9 cellular contexts compared by ENCODE assay signal in the genomic region with DNA sequence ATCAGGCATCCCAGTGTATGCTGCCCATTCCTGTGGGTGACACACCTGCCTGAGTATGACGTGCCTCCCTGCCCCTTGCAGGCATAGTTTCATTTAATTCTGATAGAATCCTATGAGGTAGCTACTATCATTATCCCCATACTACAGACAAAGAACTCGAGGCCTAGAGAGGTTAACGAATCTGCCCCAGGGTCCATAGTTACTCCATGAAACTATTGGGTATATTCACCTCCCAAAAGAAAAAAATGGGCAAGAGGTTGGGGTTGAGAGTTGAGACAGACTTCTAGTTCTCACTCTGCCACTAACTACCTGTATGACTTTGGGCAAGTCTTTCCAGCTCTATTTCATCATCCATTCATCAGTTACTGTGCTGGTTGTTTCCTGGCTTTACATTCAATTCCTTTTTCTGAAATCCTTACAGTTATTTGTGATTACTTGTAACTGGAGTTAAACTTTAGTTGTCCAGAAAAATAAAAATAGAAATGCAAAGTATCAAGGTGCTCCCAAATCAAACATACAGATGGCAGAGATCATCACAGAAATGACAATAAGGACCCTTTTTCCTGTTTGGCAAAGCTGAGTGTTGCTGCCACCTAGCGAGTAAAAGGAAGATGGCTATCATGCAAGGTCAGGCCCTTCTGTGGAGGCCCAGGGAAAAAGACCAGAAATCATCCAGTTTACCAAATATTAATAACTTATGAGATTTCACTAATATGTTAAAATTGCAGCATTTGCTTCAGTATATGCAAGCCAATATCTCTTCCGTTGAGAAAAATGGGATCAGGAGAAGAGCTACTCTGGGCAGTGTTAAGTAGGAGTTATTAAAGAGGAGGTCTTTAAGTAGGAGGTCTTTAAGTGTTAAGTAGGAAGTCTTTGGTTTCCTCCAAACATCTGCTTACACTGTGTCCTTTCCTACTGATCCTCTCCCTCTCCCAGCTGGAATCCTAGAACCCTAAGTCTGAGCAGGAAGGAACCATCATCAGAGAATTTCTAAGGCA. TPM values are rescaled to one million over a fixed set of nuclear protein-coding genes. Genes with fewer than 3 reads are reported as not detected.
A peak's percentile ranks its signal among the peaks of the same experiment; 100 is the strongest.
DNase-seq lines count a peak whose midpoint lies in the region; ATAC-seq, FAIRE-seq and TF ChIP-seq lines count a peak whose summit lies in the region.
"Had no signal": no experiment of that assay in that cellular context is flagged by ENCODE, and none has a peak within 500 bp of the region (broad histone marks: within the 10 kb centered on the region; RNA-seq: fewer than 3 reads in every experiment).

No MANE protein-coding gene starts in this region.

- H4K20me1 ChIP-seq in H9 (ENCODE audit: control insufficient read depth, insufficient read depth, insufficient read length) (no peaks in the 10 kb centered on the region), neural cell (ENCODE audit: insufficient read depth) (no peaks in the 10 kb centered on the region)

- peaks cover 0 to 4% (median 2%) of the 10 kb centered on the region in 3 experiments; a peak in 1 of 7 replicates for H3K36me3 Mint-ChIP-seq in H9 (ENCODE audit: insufficient read depth in 1 of 3, low read depth in 3 of 3)

- no peak overlapping the region for H3K4me2 ChIP-seq in H9 (ENCODE audit: insufficient read depth, insufficient read length, low read length)
- no peak overlapping the region for H3K4me2 ChIP-seq in neural cell (ENCODE audit: low read length)

- no peaks in the 10 kb centered on the region for H3K79me1 ChIP-seq in H9 (ENCODE audit: insufficient read depth, low read depth, low read length, poor library complexity, severe bottlenecking)

- no peak overlapping the region for H4K5ac ChIP-seq in H9 (ENCODE audit: insufficient read length, low read depth, low read length)

- no peak overlapping the region for H2AK5ac ChIP-seq in H9 (ENCODE audit: insufficient read length, low read length)

- no peaks in the 10 kb centered on the region for H3F3A ChIP-seq in neural cell (ENCODE audit: insufficient read depth, low read length, poor library complexity, severe bottlenecking)

- no peak overlapping the region for H4K8ac ChIP-seq in H9 (replicated peaks; ENCODE audit: insufficient read length, low read depth, low read length)

- H2BK20ac ChIP-seq in H9 (ENCODE audit: low read depth, low read length, poor library complexity, severe bottlenecking), result no peak overlapping the region

- TF ChIP-seq RAD21 in neural cell (conservative IDR thresholded peaks at IDR 0.05), result peak; percentile 82

- no peak overlapping the region for H2BK120ac ChIP-seq in H9 (ENCODE audit: low read depth, low read length, poor library complexity, severe bottlenecking)

- peak; percentile 62 for TF ChIP-seq CTCF in GM12864 (IDR thresholded peaks at IDR 0.05; ENCODE audit: low read depth, low read length, missing control alignments)
- peak; percentile 73 for TF ChIP-seq CTCF in H9 (conservative IDR thresholded peaks at IDR 0.05)
- peak; percentile 77 for TF ChIP-seq CTCF in neural cell (IDR thresholded peaks at IDR 0.05; ENCODE audit: poor library complexity, severe bottlenecking)

- no peak overlapping the region for H2BK12ac ChIP-seq in H9 (ENCODE audit: insufficient read length, low read depth, low read length)

- no peaks in the 10 kb centered on the region for H3K23me2 ChIP-seq in H9 (ENCODE audit: insufficient read length, low read depth, low read length, poor library complexity, severe bottlenecking)

- H3K27ac Mint-ChIP-seq in H9, result no peak overlapping the region; a peak in 1 of 7 replicates

- no peak overlapping the region for H3T11ph ChIP-seq in H9 (ENCODE audit: low read length)

- no peaks in the 10 kb centered on the region for H3K27me3 ChIP-seq in H9 (ENCODE audit: insufficient read depth, low read length)
- no peaks in the 10 kb centered on the region for H3K27me3 ChIP-seq in neural cell (ENCODE audit: insufficient read depth, low read depth, low read length)

- H3K4me3 ChIP-seq in GM12864 (ENCODE audit: low read depth, low read length) (no peak overlapping the region), neural cell (ENCODE audit: low read length) (no peak overlapping the region)

- intact Hi-C loops in posterior vena cava (cut with DNase I), result no loop called here

- peaks cover 8% of the 10 kb centered on the region for H3K9me3 ChIP-seq in H9 (ENCODE audit: control insufficient read depth, low read depth, low read length)
- no peaks in the 10 kb centered on the region for H3K9me3 ChIP-seq in neural cell (ENCODE audit: low read length)

- H2BK15ac ChIP-seq in H9 (ENCODE audit: low read depth, low read length), result no peak overlapping the region

- no peak overlapping the region for H3K14ac ChIP-seq in H9 (ENCODE audit: insufficient read depth, low read length)

- no peaks in the 10 kb centered on the region for H3K4me1 Mint-ChIP-seq in H9

- peaks cover 15% of the 10 kb centered on the region for H3K27me3 Mint-ChIP-seq in H9 (ENCODE audit: low read depth)
- H3K27me3 Mint-ChIP-seq: central memory CD8-positive, alpha-beta T cell had no signal

- TF ChIP-seq EP300 in neural cell (conservative IDR thresholded peaks at IDR 0.05; ENCODE audit: poor library complexity, severe bottlenecking), result no peak

- H2AFZ ChIP-seq in H9 (ENCODE audit: low read length), result no peak overlapping the region
- no peak overlapping the region for H2AFZ ChIP-seq in neural cell (ENCODE audit: low read depth, low read length)

- H3K9ac ChIP-seq in H9 (ENCODE audit: extremely low read depth, insufficient read length, low read length), result no peak overlapping the region
- no peak overlapping the region for H3K9ac ChIP-seq in neural cell (ENCODE audit: low read length)

- peaks cover 46 to 78% of the 10 kb centered on the region in 2 experiments for H3K9me3 Mint-ChIP-seq in H9
- H3K9me3 Mint-ChIP-seq: central memory CD8-positive, alpha-beta T cell had no signal

- H3K27ac ChIP-seq in H9 (ENCODE audit: insufficient read length, low read depth, low read length), result no peak overlapping the region
- H3K27ac ChIP-seq in neural cell (ENCODE audit: low read length), result no peak overlapping the region

- H3K36me3 ChIP-seq in neural cell (ENCODE audit: insufficient read depth, low read length), result no peaks in the 10 kb centered on the region

- WGBS in H9 (ENCODE audit: extremely low coverage, insufficient read length, low lambda C conversion rate), result no CpG with 5 or more reads among the region's 5 CpGs

- H3K56ac ChIP-seq in H9 (ENCODE audit: insufficient read length, low read depth, low read length), result no peak overlapping the region

- H3K23ac ChIP-seq in H9 (ENCODE audit: insufficient read length, low read depth, low read length), result no peak overlapping the region

- FAIRE-seq in endometrium (lab: Jason Lieb, UNC), result peak; percentile 77

- H3K9me2 ChIP-seq in neural cell (ENCODE audit: insufficient read depth, low read length), result no peaks in the 10 kb centered on the region

- DNase-seq in GM12864 (ENCODE audit: low read depth) (peak; percentile 10), H9 (no peak), NCI-H2227 (lab: John Stamatoyannopoulos, UW; ENCODE audit: unreplicated experiment) (peak; percentile 76), posterior vena cava (ENCODE audit: low spot score) (no peak)
- DNase-seq in activated CD4-positive, alpha-beta T cell treated with anti-CD3 and anti-CD28 coated beads, Interleukin-2, amount 50 U/mL, for 4 hours, result peak; percentile 36 to 39

- H2BK5ac ChIP-seq in H9 (ENCODE audit: insufficient read length, low read length), result no peak overlapping the region

- H3K18ac ChIP-seq in H9 (ENCODE audit: insufficient read length, low read depth, low read length), result no peak overlapping the region

- H3K4ac ChIP-seq in H9 (ENCODE audit: low read depth, low read length), result no peak overlapping the region

- H3K4me3 Mint-ChIP-seq in H9, result no peak overlapping the region
- H3K4me3 Mint-ChIP-seq: central memory CD8-positive, alpha-beta T cell had no signal

- H3K4me1 ChIP-seq in H9 (ENCODE audit: insufficient read depth, low read length), result no peaks in the 10 kb centered on the region

- no peak overlapping the region for H4K91ac ChIP-seq in H9 (ENCODE audit: insufficient read length, low read depth, low read length)

- ATAC-seq in GM21576 (IDR thresholded peaks at IDR 0.05; ENCODE audit: unreplicated experiment), result no peak

- H3K79me2 ChIP-seq in H9 (ENCODE audit: insufficient read depth, low read length) (no peaks in the 10 kb centered on the region), neural cell (replicated peaks; ENCODE audit: insufficient read depth, low read length) (no peaks in the 10 kb centered on the region)

TF ChIP-seq in neural cell, 6 proteins besides CTCF, POLR2A, EP300 and RAD21:
- TF ChIP-seq MXI1 (conservative IDR thresholded peaks at IDR 0.05; ENCODE audit: poor library complexity, severe bottlenecking), result no peak
- TF ChIP-seq SMC3 (conservative IDR thresholded peaks at IDR 0.05; ENCODE audit: poor library complexity), result peak; percentile 85
TF ChIP-seq in neural cell: peak in this region for 1.

RNA-seq across cellular contexts. Expression of a gene that starts 17.1 kb away (rescaled TPM):
- 15.2 and 18.2 TPM in 2 replicates for total RNA-seq in H9 (2021)
- polyA plus RNA-seq in neural cell, result 0.68 and 5.4 TPM in 2 replicates
- polyA minus RNA-seq in neural cell, result 1.7 and 2.5 TPM in 2 replicates
- total RNA-seq in posterior vena cava, result 10 to 100 TPM; 23.1 to 30.3 TPM

RNA-seq across cellular contexts. Expression of a gene that starts 32.4 kb away (rescaled TPM):
- total RNA-seq in H9 (2021), result not detected in 2 replicates
- not detected in 2 replicates for polyA plus RNA-seq in neural cell
- not detected in 2 replicates for polyA minus RNA-seq in neural cell
- 1 to 10 TPM in 1 of 2 donors, under 1 TPM in 1; 0.71 to 1.2 TPM for total RNA-seq in posterior vena cava

Comparison
In these comparisons a context has a peak if more than half of its experiments do, and no peak if none do; other contexts are left out.
1. DNase-seq: peak in GM12864 (single experiment), NCI-H2227 (single experiment) and activated CD4-positive, alpha-beta T cell treated with anti-CD3 and anti-CD28 coated beads, Interleukin-2, amount 50 U/mL, for 4 hours (2 of 2); none in H9 (single experiment) and posterior vena cava (single experiment).
2. Peak in every context shown above with its lines, with median percentiles within 50 percentile points of each other: CTCF ChIP-seq.